In the genomic region with DNA sequence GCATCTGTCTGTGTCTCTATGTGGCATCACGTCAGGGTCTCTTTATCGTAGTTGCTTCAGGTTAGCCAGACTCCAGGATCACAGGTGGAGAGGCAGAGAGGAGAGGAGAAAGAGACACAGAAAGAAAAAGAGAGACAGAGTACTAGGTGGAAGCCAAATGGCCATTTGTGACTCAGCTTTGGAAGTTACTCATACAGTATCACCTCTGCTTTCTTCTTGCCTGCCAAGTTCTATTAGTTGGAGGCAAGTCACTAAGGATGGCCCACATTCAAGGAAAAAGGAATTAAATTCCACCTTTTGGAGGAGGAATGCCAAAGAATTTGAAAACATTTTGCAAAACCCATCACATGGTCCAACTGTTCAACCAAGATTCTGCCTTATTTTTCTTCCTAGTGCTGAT, we compare ENCODE assay signal across 26 cellular contexts.
"Had no signal": no experiment of that assay in that cellular context is flagged by ENCODE, and none has a peak within 500 bp of the region (broad histone marks: within the 10 kb centered on the region; RNA-seq: fewer than 3 reads in every experiment).

No MANE protein-coding gene starts in this region.

- H2AFZ ChIP-seq: PC-9 had no signal

- DNase-seq: activated CD4-positive, alpha-beta T cell treated with anti-CD3 and anti-CD28 coated beads for 48 hours; activated CD4-positive, alpha-beta T cell treated with anti-CD3 and anti-CD28 coated beads, Interleukin-2, amount 50 U/mL, for 4 hours; activated CD8-positive, alpha-beta memory T cell treated with anti-CD3 and anti-CD28 coated beads, Interleukin-2, amount 50 U/mL, for 48 hours; activated CD8-positive, alpha-beta T cell treated with anti-CD3 and anti-CD28 coated beads, Interleukin-2, amount 10 ng/mL, durations not matched to agents 7 days and 5 days; activated naive CD4-positive, alpha-beta T cell treated with anti-CD3 and anti-CD28 coated beads, Interleukin-2, amount 50 U/mL, for 16 hours; activated naive CD8-positive, alpha-beta T cell treated with anti-CD3 and anti-CD28 coated beads, Interleukin-2, amount 10 ng/mL, durations not matched to agents 7 days and 5 days; activated T-cell treated with anti-CD3 and anti-CD28 coated beads, Interleukin-2, amount 50 U/mL, for 1 hour; adrenal gland; body of pancreas; KG1; NCI-H1092; NCI-H1436; NCI-H1694 treated with DMSO at 0.1 percent for 48 hours; NCI-H2029 treated with DMSO at 0.1 percent for 48 hours; NCI-H510A treated with DMSO at 0.1 percent for 48 hours; NCI-H69; NK-92 treated with Interleukin-12 subunit alpha and Interleukin-12 subunit beta, amount 100 ng/mL, for 24 hours; PC-9; T-cell; T-helper 2 cell; T1000 had no signal

- H3K27ac ChIP-seq: adrenal gland, ascending aorta, body of pancreas, cardiac muscle cell, PC-9, SK-N-MC, VCaP had no signal

- H3K4me1 ChIP-seq: adrenal gland, ascending aorta, body of pancreas had no signal

- H3K36me3 ChIP-seq: adrenal gland, ascending aorta, cardiac muscle cell had no signal

- H3K27me3 ChIP-seq: adrenal gland, ascending aorta, body of pancreas, cardiac muscle cell had no signal

- H3K9me3 ChIP-seq: adrenal gland, ascending aorta, body of pancreas had no signal

- H3K4me2 ChIP-seq: PC-9 had no signal

- H3K4me3 ChIP-seq: adrenal gland, ascending aorta, body of pancreas, cardiac muscle cell, PC-9, SK-N-MC had no signal

- ATAC-seq: activated CD8-positive, alpha-beta T cell treated with anti-CD3 and anti-CD28 coated beads, Interleukin-2, amount 10 ng/mL, durations not matched to agents 7 days and 5 days; body of pancreas; Right ventricle myocardium inferior; T-cell had no signal
